Comparison of ENCODE assay signal across 8 cellular contexts in the genomic region with DNA sequence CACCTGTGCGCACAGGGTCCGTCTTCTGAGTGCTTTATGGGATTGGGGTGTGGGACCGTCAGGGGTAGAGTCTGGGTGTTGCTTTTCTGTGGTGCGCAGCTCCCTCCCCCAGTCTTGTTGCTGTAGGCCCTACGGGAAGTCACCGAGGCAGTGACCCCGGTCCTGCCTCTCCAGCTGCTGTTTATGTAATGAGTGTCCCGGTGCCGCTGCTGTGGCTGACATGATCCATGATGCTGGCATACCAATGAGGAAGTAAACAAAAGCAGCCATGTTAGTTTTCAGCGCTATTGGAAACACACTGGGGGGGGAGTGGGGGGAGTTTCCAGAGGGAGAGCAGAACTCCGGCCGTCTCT. TPM values are rescaled to one million over a fixed set of nuclear protein-coding genes. Genes with fewer than 3 reads are reported as not detected.
DNase-seq lines count a peak whose midpoint lies in the region; ATAC-seq, FAIRE-seq and TF ChIP-seq lines count a peak whose summit lies in the region.

No MANE protein-coding gene starts in this region.

- peak overlapping the region; percentile 99 for H3K27ac ChIP-seq in left ventricle myocardium inferior (replicated peaks)

- H3K4me3 ChIP-seq in left ventricle myocardium inferior, result peak overlapping the region; percentile 82

- no peak for TF ChIP-seq CTCF in left ventricle myocardium inferior (IDR thresholded peaks at IDR 0.05; ENCODE audit: borderline replicate concordance)

- H3K36me3 ChIP-seq in left ventricle myocardium inferior, result no peaks in the 10 kb centered on the region

- H3K9me3 ChIP-seq in left ventricle myocardium inferior (replicated peaks), result no peaks in the 10 kb centered on the region

- intact Hi-C loops in left ventricle myocardium inferior (cut with micrococcal nuclease), result no loop called here

- FAIRE-seq in RCC 7860 (lab: Jason Lieb, UNC), result no peak

- H3K4me1 ChIP-seq in left ventricle myocardium inferior, result peaks cover 78% of the 10 kb centered on the region

- no peaks in the 10 kb centered on the region for H3K27me3 ChIP-seq in left ventricle myocardium inferior (ENCODE audit: low read depth)

- no peak for ATAC-seq in GM21381 (IDR thresholded peaks at IDR 0.05; ENCODE audit: unreplicated experiment)
- ATAC-seq in GM21423 (IDR thresholded peaks at IDR 0.05; ENCODE audit: unreplicated experiment), result no peak

- DNase-seq in AG08396 (ENCODE audit: low spot score), result peak; percentile 64
- DNase-seq in HCEC 1CT, result peak; percentile 73
- DNase-seq in RCC 7860 (ENCODE audit: low spot score), result peak; percentile 64
- DNase-seq in amniotic epithelial cell (ENCODE audit: low read depth), result peak; percentile 64
- DNase-seq in left ventricle myocardium inferior, result peak; percentile 80
- peak; percentile 91 for DNase-seq in pons (ENCODE audit: low spot score)

RNA-seq across cellular contexts. Expression of a gene that starts 1.1 kb away (rescaled TPM):
- 95.1 TPM for total RNA-seq in left ventricle myocardium inferior
